ENCODE assay signal across 2 cellular contexts in the genomic region with DNA sequence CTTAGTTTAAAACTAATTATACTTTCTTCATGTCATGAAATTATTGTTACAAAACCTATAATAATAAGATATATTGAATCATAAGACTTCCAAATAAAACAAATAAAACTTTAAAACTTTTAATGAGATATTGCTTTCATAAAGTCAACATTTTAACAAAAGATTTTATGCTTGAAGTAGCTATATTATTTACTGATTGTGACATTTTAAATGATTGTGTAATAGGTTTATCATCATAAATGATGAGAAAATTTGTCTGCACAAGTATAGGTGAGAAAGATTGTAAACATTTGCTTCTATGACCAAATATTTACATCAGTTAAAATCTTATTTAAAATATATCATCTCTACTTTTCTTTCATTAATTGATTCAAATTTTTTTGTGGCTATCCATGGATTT.
TF ChIP-seq lines count a peak whose summit lies in the region.

No MANE protein-coding gene starts in this region.

TF ChIP-seq in HepG2, 621 proteins besides CTCF, POLR2A, EP300 and RAD21:
- TF ChIP-seq POLR2G (IDR thresholded peaks at IDR 0.05; ENCODE audit: low read depth, low read length) (no peak), CEBPB (IDR thresholded peaks at IDR 0.05; ENCODE audit: borderline replicate concordance, low read depth, low read length) (peak; percentile 46; the same call in 1 of the 2 replicates)

TF ChIP-seq in K562, 482 proteins besides CTCF, POLR2A, EP300 and RAD21:
- no peak for TF ChIP-seq TAF1 (IDR thresholded peaks at IDR 0.05; ENCODE audit: control insufficient read depth, extremely low read depth, insufficient read depth, low read length, severe bottlenecking)
- TF ChIP-seq GATAD2B (IDR thresholded peaks at IDR 0.05; ENCODE audit: borderline replicate concordance) = no peak
- TF ChIP-seq CEBPG (CRISPR knock-in tag; IDR thresholded peaks at IDR 0.05) = no peak
- peak in 1 of 2 experiments; percentile 50; a peak in 1 of 4 replicates for TF ChIP-seq CEBPG (tag; conservative IDR thresholded peaks at IDR 0.05 in 1 of 2, IDR thresholded peaks at IDR 0.05 in 1 of 2)
- no peak for TF ChIP-seq TRIM28 (IDR thresholded peaks at IDR 0.05)
- TF ChIP-seq, protein P1, sequence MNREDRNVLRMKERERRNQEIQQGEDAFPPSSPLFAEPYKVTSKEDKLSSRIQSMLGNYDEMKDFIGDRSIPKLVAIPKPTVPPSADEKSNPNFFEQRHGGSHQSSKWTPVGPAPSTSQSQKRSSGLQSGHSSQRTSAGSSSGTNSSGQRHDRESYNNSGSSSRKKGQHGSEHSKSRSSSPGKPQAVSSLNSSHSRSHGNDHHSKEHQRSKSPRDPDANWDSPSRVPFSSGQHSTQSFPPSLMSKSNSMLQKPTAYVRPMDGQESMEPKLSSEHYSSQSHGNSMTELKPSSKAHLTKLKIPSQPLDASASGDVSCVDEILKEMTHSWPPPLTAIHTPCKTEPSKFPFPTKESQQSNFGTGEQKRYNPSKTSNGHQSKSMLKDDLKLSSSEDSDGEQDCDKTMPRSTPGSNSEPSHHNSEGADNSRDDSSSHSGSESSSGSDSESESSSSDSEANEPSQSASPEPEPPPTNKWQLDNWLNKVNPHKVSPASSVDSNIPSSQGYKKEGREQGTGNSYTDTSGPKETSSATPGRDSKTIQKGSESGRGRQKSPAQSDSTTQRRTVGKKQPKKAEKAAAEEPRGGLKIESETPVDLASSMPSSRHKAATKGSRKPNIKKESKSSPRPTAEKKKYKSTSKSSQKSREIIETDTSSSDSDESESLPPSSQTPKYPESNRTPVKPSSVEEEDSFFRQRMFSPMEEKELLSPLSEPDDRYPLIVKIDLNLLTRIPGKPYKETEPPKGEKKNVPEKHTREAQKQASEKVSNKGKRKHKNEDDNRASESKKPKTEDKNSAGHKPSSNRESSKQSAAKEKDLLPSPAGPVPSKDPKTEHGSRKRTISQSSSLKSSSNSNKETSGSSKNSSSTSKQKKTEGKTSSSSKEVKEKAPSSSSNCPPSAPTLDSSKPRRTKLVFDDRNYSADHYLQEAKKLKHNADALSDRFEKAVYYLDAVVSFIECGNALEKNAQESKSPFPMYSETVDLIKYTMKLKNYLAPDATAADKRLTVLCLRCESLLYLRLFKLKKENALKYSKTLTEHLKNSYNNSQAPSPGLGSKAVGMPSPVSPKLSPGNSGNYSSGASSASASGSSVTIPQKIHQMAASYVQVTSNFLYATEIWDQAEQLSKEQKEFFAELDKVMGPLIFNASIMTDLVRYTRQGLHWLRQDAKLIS (CRISPR knock-in tag; IDR thresholded peaks at IDR 0.05) = no peak
- TF ChIP-seq CBX8 (IDR thresholded peaks at IDR 0.05; ENCODE audit: borderline replicate concordance, extremely low read depth, low read depth, low read length, poor library complexity, severe bottlenecking) = no peak
- TF ChIP-seq CEBPB (tag; IDR thresholded peaks at IDR 0.05) = peak; percentile 52; the same call in 1 of the 2 replicates
- TF ChIP-seq FOXK1 (CRISPR knock-in tag; IDR thresholded peaks at IDR 0.05; ENCODE audit: borderline replicate concordance) = no peak
- TF ChIP-seq XRCC3 (IDR thresholded peaks at IDR 0.05) = no peak
